In genomic region chrX:16748425-16748824, GRCh38 we compare ENCODE assay signal across 29 cellular contexts.
"Had no signal": no experiment of that assay in that cellular context is flagged by ENCODE, and none has a peak within 500 bp of the region (broad histone marks: within the 10 kb centered on the region; RNA-seq: fewer than 3 reads in every experiment).

No MANE protein-coding gene starts in this region.

- H3K27ac Mint-ChIP-seq: stimulated activated effector memory CD8-positive, alpha-beta T cell treated with anti-CD3 and anti-CD28 coated beads, Interleukin-12 subunit alpha, Interleukin-12 subunit beta, amount 100 ng/mL, for 72 hours; stimulated activated memory B cell treated with anti-CD40 and anti-IgM and Interleukin-4, amounts not matched to agents 10 μg/mL and 1 μg/mL and 100 μg/mL, for 72 hours; stimulated activated naive B cell treated with anti-CD40 and anti-IgM and Interleukin-4, amounts not matched to agents 10 μg/mL and 1 μg/mL and 100 μg/mL, for 72 hours; stimulated activated naive CD8-positive, alpha-beta T cell treated with anti-CD3 and anti-CD28 coated beads, Interleukin-15, amount 100 ng/mL, for 72 hours; stimulated activated naive CD8-positive, alpha-beta T cell treated with anti-CD3 and anti-CD28 coated beads, Interleukin-15, Interleukin-2, amounts not matched to agents 100 ng/mL and 50 ng/mL, for 24 hours; type B pancreatic cell had no signal

- ATAC-seq: stimulated activated effector memory CD8-positive, alpha-beta T cell treated with anti-CD3 and anti-CD28 coated beads, Interleukin-12 subunit alpha, Interleukin-12 subunit beta, amount 100 ng/mL, for 72 hours; stimulated activated memory B cell treated with anti-CD40 and anti-IgM and Interleukin-4, amounts not matched to agents 10 μg/mL and 1 μg/mL and 100 μg/mL, for 72 hours; stimulated activated naive B cell treated with anti-CD40 and anti-IgM and Interleukin-4, amounts not matched to agents 10 μg/mL and 1 μg/mL and 100 μg/mL, for 72 hours; stimulated activated naive CD8-positive, alpha-beta T cell treated with anti-CD3 and anti-CD28 coated beads, Interleukin-15, amount 100 ng/mL, for 72 hours; stimulated activated naive CD8-positive, alpha-beta T cell treated with anti-CD3 and anti-CD28 coated beads, Interleukin-15, Interleukin-2, amounts not matched to agents 100 U/mL and 50 U/mL, for 24 hours; upper lobe of right lung had no signal

- H3K4me3 ChIP-seq: stomach, suprapubic skin, testis, thoracic aorta, thyroid gland, tibial artery, tibial nerve, transverse colon, upper lobe of left lung, upper lobe of right lung, uterus, vagina had no signal

- DNase-seq: stimulated activated CD4-positive, alpha-beta T cell treated with anti-CD3 and anti-CD28 coated beads, Interleukin-2, amount 100 ng/mL, for 48 hours; stimulated activated CD4-positive, alpha-beta T cell treated with anti-CD3 and anti-CD28 coated beads, Interleukin-4, amount 100 ng/mL, for 1 hour; stimulated activated CD4-positive, alpha-beta T cell treated with anti-CD3 and anti-CD28 coated beads, Interleukin-4, amount 100 ng/mL, for 24 hours; stimulated activated CD4-positive, alpha-beta T cell treated with anti-CD3 and anti-CD28 coated beads, Interleukin-4, amount 100 ng/mL, for 4 hours; stimulated activated CD8-positive, alpha-beta memory T cell treated with anti-CD3 and anti-CD28 coated beads, Interleukin-4, amount 100 ng/mL, for 48 hours; stimulated activated naive B cell treated with anti-CD40 and anti-IgM and Interleukin-4, amounts not matched to agents 10 μg/mL and 1 μg/mL and 100 μg/mL, for 72 hours; stimulated activated naive CD4-positive, alpha-beta T cell; stimulated activated naive CD4-positive, alpha-beta T cell treated with Interleukin-2 at 50 U/mL for 16 hours; stimulated activated naive CD8-positive, alpha-beta T cell treated with anti-CD3 and anti-CD28 coated beads, Interleukin-15, amount 100 ng/mL, for 72 hours; stimulated activated naive CD8-positive, alpha-beta T cell treated with anti-CD3 and anti-CD28 coated beads, Interleukin-15, Interleukin-2, amounts not matched to agents 100 U/mL and 50 U/mL, for 24 hours; stomach; substantia nigra; testis; thyroid gland; tibial artery; transverse colon; trophoblast cell; upper lobe of left lung; upper lobe of right lung; uterus had no signal

- H3K4me1 Mint-ChIP-seq: stimulated activated effector memory CD8-positive, alpha-beta T cell treated with anti-CD3 and anti-CD28 coated beads, Interleukin-12 subunit alpha, Interleukin-12 subunit beta, amount 100 ng/mL, for 72 hours; stimulated activated memory B cell treated with anti-CD40 and anti-IgM and Interleukin-4, amounts not matched to agents 10 μg/mL and 1 μg/mL and 100 μg/mL, for 72 hours; stimulated activated naive CD8-positive, alpha-beta T cell treated with anti-CD3 and anti-CD28 coated beads, Interleukin-15, amount 100 ng/mL, for 72 hours had no signal

- H3K9me3 Mint-ChIP-seq: stimulated activated effector memory CD8-positive, alpha-beta T cell treated with anti-CD3 and anti-CD28 coated beads, Interleukin-12 subunit alpha, Interleukin-12 subunit beta, amount 100 ng/mL, for 72 hours; stimulated activated memory B cell treated with anti-CD40 and anti-IgM and Interleukin-4, amounts not matched to agents 10 μg/mL and 1 μg/mL and 100 μg/mL, for 72 hours; stimulated activated naive B cell treated with anti-CD40 and anti-IgM and Interleukin-4, amounts not matched to agents 10 μg/mL and 1 μg/mL and 100 μg/mL, for 72 hours; stimulated activated naive CD8-positive, alpha-beta T cell treated with anti-CD3 and anti-CD28 coated beads, Interleukin-15, amount 100 ng/mL, for 72 hours; stimulated activated naive CD8-positive, alpha-beta T cell treated with anti-CD3 and anti-CD28 coated beads, Interleukin-15, Interleukin-2, amounts not matched to agents 100 ng/mL and 50 ng/mL, for 24 hours; type B pancreatic cell had no signal

- H3K9me3 ChIP-seq: stomach, suprapubic skin, testis, thoracic aorta, thyroid gland, tibial artery, tibial nerve, transverse colon, upper lobe of left lung, upper lobe of right lung, uterus, vagina had no signal

- H3K27ac ChIP-seq: stomach, suprapubic skin, testis, thoracic aorta, thyroid gland, tibial artery, tibial nerve, transverse colon, upper lobe of left lung, upper lobe of right lung, uterus, vagina had no signal

- H3K4me3 Mint-ChIP-seq: stimulated activated effector memory CD8-positive, alpha-beta T cell treated with anti-CD3 and anti-CD28 coated beads, Interleukin-12 subunit alpha, Interleukin-12 subunit beta, amount 100 ng/mL, for 72 hours; stimulated activated memory B cell treated with anti-CD40 and anti-IgM and Interleukin-4, amounts not matched to agents 10 μg/mL and 1 μg/mL and 100 μg/mL, for 72 hours; stimulated activated naive B cell treated with anti-CD40 and anti-IgM and Interleukin-4, amounts not matched to agents 10 μg/mL and 1 μg/mL and 100 μg/mL, for 72 hours; stimulated activated naive CD8-positive, alpha-beta T cell treated with anti-CD3 and anti-CD28 coated beads, Interleukin-15, amount 100 ng/mL, for 72 hours; stimulated activated naive CD8-positive, alpha-beta T cell treated with anti-CD3 and anti-CD28 coated beads, Interleukin-15, Interleukin-2, amounts not matched to agents 100 ng/mL and 50 ng/mL, for 24 hours; type B pancreatic cell had no signal

- H3K36me3 ChIP-seq: transverse colon, uterus had no signal

- H3K4me1 ChIP-seq: stomach, suprapubic skin, testis, thyroid gland, tibial artery, tibial nerve, transverse colon, upper lobe of left lung, upper lobe of right lung, uterus, vagina had no signal

- H3K27me3 Mint-ChIP-seq: stimulated activated memory B cell treated with anti-CD40 and anti-IgM and Interleukin-4, amounts not matched to agents 10 μg/mL and 1 μg/mL and 100 μg/mL, for 72 hours; stimulated activated naive B cell treated with anti-CD40 and anti-IgM and Interleukin-4, amounts not matched to agents 10 μg/mL and 1 μg/mL and 100 μg/mL, for 72 hours; stimulated activated naive CD8-positive, alpha-beta T cell treated with anti-CD3 and anti-CD28 coated beads, Interleukin-15, amount 100 ng/mL, for 72 hours; stimulated activated naive CD8-positive, alpha-beta T cell treated with anti-CD3 and anti-CD28 coated beads, Interleukin-15, Interleukin-2, amounts not matched to agents 100 ng/mL and 50 ng/mL, for 24 hours; type B pancreatic cell had no signal

- H3K27me3 ChIP-seq: stomach, suprapubic skin, testis, thyroid gland, tibial artery, tibial nerve, transverse colon, upper lobe of left lung, upper lobe of right lung, uterus, vagina had no signal

- FAIRE-seq: urothelium cell line had no signal
